24 cellular contexts compared by ENCODE assay signal in genomic region chr7:38052786-38053185, GRCh38.
"Had no signal": no experiment of that assay in that cellular context is flagged by ENCODE, and none has a peak within 500 bp of the region (broad histone marks: within the 10 kb centered on the region; RNA-seq: fewer than 3 reads in every experiment).

No MANE protein-coding gene starts in this region.

- H3K4me1 ChIP-seq: breast epithelium, esophagus squamous epithelium, foreskin keratinocyte, neural progenitor cell, psoas muscle, suprapubic skin, transverse colon, uterus had no signal

- H3K36me3 ChIP-seq: breast epithelium, esophagus squamous epithelium, neural progenitor cell, ovary, suprapubic skin, transverse colon, uterus, WERI-Rb-1 had no signal

- ATAC-seq: activated T-cell treated with anti-CD3 and anti-CD28 coated beads, Interleukin-2, amount 50 U/mL, for 72 hours; foreskin keratinocyte; mucosa of descending colon; naive thymus-derived CD4-positive, alpha-beta T cell; psoas muscle; right cardiac atrium; stimulated activated naive CD8-positive, alpha-beta T cell treated with anti-CD3 and anti-CD28 coated beads, Interleukin-15, Interleukin-2, amounts not matched to agents 100 U/mL and 50 U/mL, for 24 hours had no signal

- H3K4me3 ChIP-seq: breast epithelium, esophagus squamous epithelium, hepatocyte, mucosa of descending colon, neural progenitor cell, ovary, psoas muscle, skin epidermis, suprapubic skin, transverse colon, uterus had no signal

- H3K27ac ChIP-seq: breast epithelium, esophagus squamous epithelium, foreskin keratinocyte, hepatocyte, neural progenitor cell, ovary, psoas muscle, skin epidermis, suprapubic skin, transverse colon, uterus, WERI-Rb-1 had no signal

- DNase-seq: activated CD4-positive, alpha-beta T cell treated with anti-CD3 and anti-CD28 coated beads for 1 hour; activated CD8-positive, alpha-beta memory T cell treated with anti-CD3 and anti-CD28 coated beads for 24 hours; activated CD8-positive, alpha-beta memory T cell treated with anti-CD3 and anti-CD28 coated beads, Interleukin-2, amount 50 U/mL, for 48 hours; activated effector memory CD4-positive, alpha-beta T cell treated with anti-CD3 and anti-CD28 coated beads, Interleukin-2, amount 50 U/mL, for 16 hours; activated T-cell treated with anti-CD3 and anti-CD28 coated beads, Interleukin-2, amount 50 U/mL, for 72 hours; cerebellar nuclear complex; cortex of kidney; effector CD8-positive, alpha-beta T cell; esophagus squamous epithelium; foreskin keratinocyte; mucosa of descending colon; naive thymus-derived CD4-positive, alpha-beta T cell; ovary; psoas muscle; right cardiac atrium; stimulated activated naive CD8-positive, alpha-beta T cell treated with anti-CD3 and anti-CD28 coated beads, Interleukin-15, Interleukin-2, amounts not matched to agents 100 U/mL and 50 U/mL, for 24 hours; transverse colon; uterus; WERI-Rb-1 had no signal

- H3K9me3 ChIP-seq: ovary, psoas muscle, transverse colon had no signal
